Comparison of ENCODE assay signal across 8 cellular contexts in genomic region chr17:32909787-32910369, GRCh38. TPM values are rescaled to one million over a fixed set of nuclear protein-coding genes. Genes with fewer than 3 reads are reported as not detected.
A peak's percentile ranks its signal among the peaks of the same experiment; 100 is the strongest.
DNase-seq lines count a peak whose midpoint lies in the region; ATAC-seq and TF ChIP-seq lines count a peak whose summit lies in the region.

No MANE protein-coding gene starts in this region.

- ATAC-seq in heart left ventricle, result peak; percentile 72 to 89 (median 74)
- ATAC-seq in HG03108 (IDR thresholded peaks at IDR 0.05; ENCODE audit: unreplicated experiment), result no peak

- no peaks in the 10 kb centered on the region for H3K9me3 ChIP-seq in adrenal gland (replicated peaks in 1 of 3)
- no peaks in the 10 kb centered on the region for H3K9me3 ChIP-seq in heart left ventricle

- H3K4me1 ChIP-seq in adrenal gland (replicated peaks in 1 of 2) (peaks cover 0 to 9% of the 10 kb centered on the region in 2 donors), heart left ventricle (peaks cover 0 to 8% (median 0%) of the 10 kb centered on the region in 12 donors)

- H3K36me3 ChIP-seq in adrenal gland (replicated peaks in 1 of 2) (no peaks in the 10 kb centered on the region), heart left ventricle (no peaks in the 10 kb centered on the region)

- H3K4me3 ChIP-seq in adrenal gland (no peak overlapping the region), heart left ventricle (no peak overlapping the region)

- TF ChIP-seq CTCF in GM12872 (IDR thresholded peaks at IDR 0.05; ENCODE audit: insufficient read depth, low read depth, low read length) (peak; percentile 91), adrenal gland (IDR thresholded peaks at IDR 0.05) (peak; percentile 79 to 94 (median 84)), heart left ventricle (IDR thresholded peaks at IDR 0.05) (peak; percentile 61 to 80 (median 72))

- 25 to 40% (median 32%) methylated on average over 4 of the region's 4 CpGs for WGBS in adrenal gland, 4 donors
- WGBS in heart left ventricle, 4 donors, result 24 to 29% (median 27%) methylated on average over 4 of the region's 4 CpGs

- H3K27ac ChIP-seq in adrenal gland, result no peak overlapping the region
- no peak overlapping the region for H3K27ac ChIP-seq in heart left ventricle

- H3K27me3 ChIP-seq in adrenal gland (no peaks in the 10 kb centered on the region), heart left ventricle (no peaks in the 10 kb centered on the region)

- DNase-seq in A172 (ENCODE audit: low spot score) (peak; percentile 59), LHCN-M2 (ENCODE audit: low read depth) (peak; percentile 83), RPMI8226 (peak; percentile 63), adrenal gland (peak; percentile 83 to 95 (median 88)), heart left ventricle (peak in 4 of 5 donors; percentile 57 to 71 (median 64)), pons (ENCODE audit: low spot score) (peak; percentile 94)

- intact Hi-C loops in adrenal gland (cut with DNase I), result loop anchor here in 1 of 2 donors (10.0 kb wide), 1 partner anchor 125 kb away; no protein-coding TSS in a partner anchor
- intact Hi-C loops in heart left ventricle (cut with DNase I), result loop anchor here (1.0 to 10.0 kb wide), 8 partner anchors 123 to 128 kb away; no protein-coding TSS in a partner anchor

- no peak for TF ChIP-seq POLR2A in adrenal gland (IDR thresholded peaks at IDR 0.05)
- no peak for TF ChIP-seq POLR2A in heart left ventricle (IDR thresholded peaks at IDR 0.05)

RNA-seq across cellular contexts. Expression of gene TMEM98, which starts 18.1 kb away (rescaled TPM):
- not detected in 2 replicates for total RNA-seq in A172 (2014; rRNA removed; shearing (Covaris generic))
- total RNA-seq in LHCN-M2 (2014; rRNA removed), result 208 and 214 TPM in 2 replicates
- polyA plus RNA-seq in LHCN-M2 (2012), result 139 TPM
- total RNA-seq in adrenal gland, result 100 to 1,000 TPM in 3 of 8 donors, 10 to 100 TPM in 5; 31.0 to 167 (median 87.7) TPM
- polyA plus RNA-seq in adrenal gland, result 10 to 100 TPM; 19.5 to 37.2 (median 30.5) TPM
- total RNA-seq in heart left ventricle, result 10 to 100 TPM in 6 of 9 donors, 1 to 10 TPM in 3; 6.1 to 35.8 (median 13.3) TPM
- 10 to 100 TPM in 1 of 2 donors, 1 to 10 TPM in 1; 5.7 to 23.1 TPM for polyA plus RNA-seq in heart left ventricle

RNA-seq across cellular contexts. Expression of gene MYO1D, which starts 33.0 kb away (rescaled TPM):
- total RNA-seq in A172 (2014; rRNA removed; shearing (Covaris generic)), result 0.10 and 0.17 TPM in 2 replicates
- 26.2 and 35.1 TPM in 2 replicates for total RNA-seq in LHCN-M2 (2014; rRNA removed)
- 24.0 TPM for polyA plus RNA-seq in LHCN-M2 (2012)
- 100 to 1,000 TPM in 1 of 8 donors, 10 to 100 TPM in 7; 41.6 to 103 (median 70.6) TPM for total RNA-seq in adrenal gland
- polyA plus RNA-seq in adrenal gland, result 10 to 100 TPM; 13.6 to 55.5 (median 45.1) TPM
- 10 to 100 TPM in 5 of 9 donors, 1 to 10 TPM in 4; 4.7 to 15.5 (median 10.4) TPM for total RNA-seq in heart left ventricle
- 1 to 10 TPM; 3.3 to 5.6 TPM for polyA plus RNA-seq in heart left ventricle
